In genomic region chr17:27384261-27384701, GRCh38 we compare ENCODE assay signal across 10 cellular contexts.
DNase-seq lines count a peak whose midpoint lies in the region; TF ChIP-seq lines count a peak whose summit lies in the region.
"Had no signal": no experiment of that assay in that cellular context is flagged by ENCODE, and none has a peak within 500 bp of the region (broad histone marks: within the 10 kb centered on the region; RNA-seq: fewer than 3 reads in every experiment).

No MANE protein-coding gene starts in this region.

- no peaks in the 10 kb centered on the region for H3K4me1 Mint-ChIP-seq in endodermal cell
- peaks cover 5% of the 10 kb centered on the region for H3K4me1 Mint-ChIP-seq in activated naive CD8-positive, alpha-beta T cell treated with anti-CD3 and anti-CD28 coated beads for 36 hours

- no peak overlapping the region for H3K27ac ChIP-seq in endodermal cell (ENCODE audit: low read depth, low read length)

- TF ChIP-seq CTCF in AG09319 (IDR thresholded peaks at IDR 0.05; ENCODE audit: low read depth, low read length) = no peak; the same call in 1 of the 2 replicates
- TF ChIP-seq CTCF in endodermal cell (conservative IDR thresholded peaks at IDR 0.05) = no peak

- H3K36me3 ChIP-seq in endodermal cell (ENCODE audit: control insufficient read depth, insufficient read depth, low read length) = no peaks in the 10 kb centered on the region

- no peak overlapping the region for H3K27ac Mint-ChIP-seq in endodermal cell
- H3K27ac Mint-ChIP-seq in activated naive CD8-positive, alpha-beta T cell treated with anti-CD3 and anti-CD28 coated beads for 36 hours = no peak overlapping the region
- H3K27ac Mint-ChIP-seq: activated CD4-positive, alpha-beta T cell treated with anti-CD3 and anti-CD28 coated beads, Interleukin-2, amount 10 ng/mL, durations not matched to agents 7 days and 5 days; stimulated activated naive CD8-positive, alpha-beta T cell treated with anti-CD3 and anti-CD28 coated beads, Interleukin-15, Interleukin-2, amounts not matched to agents 100 ng/mL and 50 ng/mL, for 24 hours had no signal

- H3K27me3 ChIP-seq in endodermal cell (ENCODE audit: control insufficient read depth, insufficient read depth, low read length, poor library complexity, severe bottlenecking) = no peaks in the 10 kb centered on the region

- H3K36me3 Mint-ChIP-seq in endodermal cell (ENCODE audit: low read depth) = no peaks in the 10 kb centered on the region
- no peaks in the 10 kb centered on the region for H3K36me3 Mint-ChIP-seq in activated naive CD8-positive, alpha-beta T cell treated with anti-CD3 and anti-CD28 coated beads for 36 hours

- 77 to 82% methylated on average over 3 to 7 of the region's 7 CpGs for WGBS in endodermal cell (ENCODE audit: insufficient coverage in 1 of 2, insufficient read length in 1 of 2), 2 experiments

- peak; percentile 70 for DNase-seq in AG09319 (ENCODE audit: extremely low read depth, low read depth)
- peak; percentile 83 for DNase-seq in NCI-H446 treated with DMSO at 0.1 percent for 48 hours (lab: John Stamatoyannopoulos, UW)
- peak; percentile 58 for DNase-seq in endodermal cell
- peak; percentile 31 for DNase-seq in middle frontal gyrus (ENCODE audit: extremely low spot score, low spot score)
- no peak for DNase-seq in activated naive CD8-positive, alpha-beta T cell treated with anti-CD3 and anti-CD28 coated beads for 36 hours
- DNase-seq in NOMO-1 treated with DMSO at 0.1 percent for 48 hours (lab: John Stamatoyannopoulos, UW; ENCODE audit: unreplicated experiment) = no peak
- no peak for DNase-seq in NCI-H146 treated with DMSO at 0.1 percent for 48 hours (lab: John Stamatoyannopoulos, UW; ENCODE audit: unreplicated experiment)
- no peak for DNase-seq in germinal center (ENCODE audit: low spot score)
- DNase-seq: activated CD4-positive, alpha-beta T cell treated with anti-CD3 and anti-CD28 coated beads, Interleukin-2, amount 10 ng/mL, durations not matched to agents 7 days and 5 days had no signal

- no peak overlapping the region for H3K4me3 Mint-ChIP-seq in endodermal cell
- H3K4me3 Mint-ChIP-seq in activated naive CD8-positive, alpha-beta T cell treated with anti-CD3 and anti-CD28 coated beads for 36 hours = no peak overlapping the region
- H3K4me3 Mint-ChIP-seq: activated CD4-positive, alpha-beta T cell treated with anti-CD3 and anti-CD28 coated beads, Interleukin-2, amount 10 ng/mL, durations not matched to agents 7 days and 5 days; stimulated activated naive CD8-positive, alpha-beta T cell treated with anti-CD3 and anti-CD28 coated beads, Interleukin-15, Interleukin-2, amounts not matched to agents 100 ng/mL and 50 ng/mL, for 24 hours had no signal

- H3K4me1 ChIP-seq in endodermal cell (ENCODE audit: control insufficient read depth, insufficient read depth, low read length) = no peaks in the 10 kb centered on the region

- no peaks in the 10 kb centered on the region for H3K9me3 ChIP-seq in endodermal cell (ENCODE audit: control insufficient read depth, low read length)

- H3K27me3 Mint-ChIP-seq in endodermal cell (ENCODE audit: insufficient read depth) = no peaks in the 10 kb centered on the region
- H3K27me3 Mint-ChIP-seq in activated naive CD8-positive, alpha-beta T cell treated with anti-CD3 and anti-CD28 coated beads for 36 hours = peaks cover 34% of the 10 kb centered on the region

- H3K9me3 Mint-ChIP-seq in endodermal cell = no peaks in the 10 kb centered on the region
- no peaks in the 10 kb centered on the region for H3K9me3 Mint-ChIP-seq in activated naive CD8-positive, alpha-beta T cell treated with anti-CD3 and anti-CD28 coated beads for 36 hours
- H3K9me3 Mint-ChIP-seq: activated CD4-positive, alpha-beta T cell treated with anti-CD3 and anti-CD28 coated beads, Interleukin-2, amount 10 ng/mL, durations not matched to agents 7 days and 5 days; stimulated activated naive CD8-positive, alpha-beta T cell treated with anti-CD3 and anti-CD28 coated beads, Interleukin-15, Interleukin-2, amounts not matched to agents 100 ng/mL and 50 ng/mL, for 24 hours had no signal

- H3K9ac ChIP-seq in endodermal cell (ENCODE audit: extremely low read depth, low read length, poor library complexity, severe bottlenecking) = no peak overlapping the region

- H3K4me3 ChIP-seq in endodermal cell (ENCODE audit: low read length) = no peak overlapping the region

Comparison
In these comparisons a context has a peak if more than half of its experiments do, and no peak if none do; other contexts are left out.
1. DNase-seq: peak in AG09319 (single experiment), NCI-H446 treated with DMSO at 0.1 percent for 48 hours (single experiment), endodermal cell (single experiment) and middle frontal gyrus (single experiment); none in activated naive CD8-positive, alpha-beta T cell treated with anti-CD3 and anti-CD28 coated beads for 36 hours (single experiment), NOMO-1 treated with DMSO at 0.1 percent for 48 hours (single experiment), NCI-H146 treated with DMSO at 0.1 percent for 48 hours (single experiment) and germinal center (single experiment).